1 cellular context compared by ENCODE assay signal in genomic region chr2:61536723-61537581, GRCh38.
TF ChIP-seq lines count a peak whose summit lies in the region.

No MANE protein-coding gene starts in this region.

TF ChIP-seq in HCT116, 20 proteins besides CTCF, POLR2A, EP300 and RAD21 (continued from another document):
- no peak for TF ChIP-seq REST (IDR thresholded peaks at IDR 0.05; ENCODE audit: low read depth)
- TF ChIP-seq FOSL1 (IDR thresholded peaks at IDR 0.05; ENCODE audit: low read depth), result no peak
